ENCODE assay signal across 1 cellular context in the genomic region with DNA sequence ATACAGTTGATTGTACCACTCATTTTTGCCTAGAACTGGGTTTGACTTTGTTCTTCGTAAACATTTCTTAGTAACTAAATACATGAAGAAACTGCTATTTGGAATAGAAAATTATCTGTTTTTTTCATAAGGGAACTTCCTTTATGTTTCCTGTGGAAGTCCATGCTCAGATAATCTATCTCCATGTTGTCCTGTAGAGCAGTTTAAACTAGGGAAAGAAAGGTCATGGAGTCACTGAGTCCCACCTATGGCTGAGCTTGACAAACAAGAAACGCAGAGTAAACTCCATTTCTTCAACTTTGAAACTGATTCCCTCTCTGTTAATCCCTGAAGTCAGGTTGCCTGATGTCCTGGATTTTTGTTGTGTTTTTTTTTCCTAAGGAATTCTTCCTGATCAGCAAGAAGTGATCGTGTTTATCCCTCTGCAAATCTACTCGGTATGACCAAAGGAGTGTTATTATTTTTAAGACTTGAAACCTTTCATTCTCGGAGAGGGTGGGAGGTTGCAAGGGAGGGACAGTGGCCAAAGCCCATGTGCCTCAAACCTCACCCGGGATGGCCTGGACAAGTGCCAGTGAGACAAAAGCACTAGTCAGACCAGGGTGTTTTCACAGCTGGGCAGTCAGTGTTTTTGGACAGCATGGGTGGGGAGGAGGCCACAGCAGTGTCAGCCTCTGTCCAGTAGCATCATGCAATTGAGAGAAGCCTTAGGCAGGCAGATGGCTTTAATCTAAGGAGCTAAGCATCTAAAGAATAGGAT.
TF ChIP-seq lines count a peak whose summit lies in the region.

No MANE protein-coding gene starts in this region.

TF ChIP-seq in HepG2, 621 proteins besides CTCF, POLR2A, EP300 and RAD21 (continued from another document):
- TF ChIP-seq, protein P1, sequence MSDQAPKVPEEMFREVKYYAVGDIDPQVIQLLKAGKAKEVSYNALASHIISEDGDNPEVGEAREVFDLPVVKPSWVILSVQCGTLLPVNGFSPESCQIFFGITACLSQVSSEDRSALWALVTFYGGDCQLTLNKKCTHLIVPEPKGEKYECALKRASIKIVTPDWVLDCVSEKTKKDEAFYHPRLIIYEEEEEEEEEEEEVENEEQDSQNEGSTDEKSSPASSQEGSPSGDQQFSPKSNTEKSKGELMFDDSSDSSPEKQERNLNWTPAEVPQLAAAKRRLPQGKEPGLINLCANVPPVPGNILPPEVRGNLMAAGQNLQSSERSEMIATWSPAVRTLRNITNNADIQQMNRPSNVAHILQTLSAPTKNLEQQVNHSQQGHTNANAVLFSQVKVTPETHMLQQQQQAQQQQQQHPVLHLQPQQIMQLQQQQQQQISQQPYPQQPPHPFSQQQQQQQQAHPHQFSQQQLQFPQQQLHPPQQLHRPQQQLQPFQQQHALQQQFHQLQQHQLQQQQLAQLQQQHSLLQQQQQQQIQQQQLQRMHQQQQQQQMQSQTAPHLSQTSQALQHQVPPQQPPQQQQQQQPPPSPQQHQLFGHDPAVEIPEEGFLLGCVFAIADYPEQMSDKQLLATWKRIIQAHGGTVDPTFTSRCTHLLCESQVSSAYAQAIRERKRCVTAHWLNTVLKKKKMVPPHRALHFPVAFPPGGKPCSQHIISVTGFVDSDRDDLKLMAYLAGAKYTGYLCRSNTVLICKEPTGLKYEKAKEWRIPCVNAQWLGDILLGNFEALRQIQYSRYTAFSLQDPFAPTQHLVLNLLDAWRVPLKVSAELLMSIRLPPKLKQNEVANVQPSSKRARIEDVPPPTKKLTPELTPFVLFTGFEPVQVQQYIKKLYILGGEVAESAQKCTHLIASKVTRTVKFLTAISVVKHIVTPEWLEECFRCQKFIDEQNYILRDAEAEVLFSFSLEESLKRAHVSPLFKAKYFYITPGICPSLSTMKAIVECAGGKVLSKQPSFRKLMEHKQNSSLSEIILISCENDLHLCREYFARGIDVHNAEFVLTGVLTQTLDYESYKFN (CRISPR knock-in tag; conservative IDR thresholded peaks at IDR 0.05), result 0 out of 2 replicates have a peak, but pooled peaks have one; percentile 31
- TF ChIP-seq ZMYM3 (CRISPR knock-in tag; IDR thresholded peaks at IDR 0.05) (0 out of 2 replicates have a peak, but pooled peaks have one; percentile 22), NCOA1 (CRISPR knock-in tag; IDR thresholded peaks at IDR 0.05) (0 out of 2 replicates have a peak, but pooled peaks have one; percentile 35), ZMYM4 (CRISPR knock-in tag; IDR thresholded peaks at IDR 0.05) (peak; percentile 32; the same call in 1 of the 2 replicates)
- TF ChIP-seq, protein P2, sequence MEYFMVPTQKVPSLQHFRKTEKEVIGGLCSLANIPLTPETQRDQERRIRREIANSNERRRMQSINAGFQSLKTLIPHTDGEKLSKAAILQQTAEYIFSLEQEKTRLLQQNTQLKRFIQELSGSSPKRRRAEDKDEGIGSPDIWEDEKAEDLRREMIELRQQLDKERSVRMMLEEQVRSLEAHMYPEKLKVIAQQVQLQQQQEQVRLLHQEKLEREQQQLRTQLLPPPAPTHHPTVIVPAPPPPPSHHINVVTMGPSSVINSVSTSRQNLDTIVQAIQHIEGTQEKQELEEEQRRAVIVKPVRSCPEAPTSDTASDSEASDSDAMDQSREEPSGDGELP (IDR thresholded peaks at IDR 0.05; ENCODE audit: borderline replicate concordance, low read depth), result peak; percentile 61; the same call in 1 of the 2 replicates
- TF ChIP-seq, protein P3, sequence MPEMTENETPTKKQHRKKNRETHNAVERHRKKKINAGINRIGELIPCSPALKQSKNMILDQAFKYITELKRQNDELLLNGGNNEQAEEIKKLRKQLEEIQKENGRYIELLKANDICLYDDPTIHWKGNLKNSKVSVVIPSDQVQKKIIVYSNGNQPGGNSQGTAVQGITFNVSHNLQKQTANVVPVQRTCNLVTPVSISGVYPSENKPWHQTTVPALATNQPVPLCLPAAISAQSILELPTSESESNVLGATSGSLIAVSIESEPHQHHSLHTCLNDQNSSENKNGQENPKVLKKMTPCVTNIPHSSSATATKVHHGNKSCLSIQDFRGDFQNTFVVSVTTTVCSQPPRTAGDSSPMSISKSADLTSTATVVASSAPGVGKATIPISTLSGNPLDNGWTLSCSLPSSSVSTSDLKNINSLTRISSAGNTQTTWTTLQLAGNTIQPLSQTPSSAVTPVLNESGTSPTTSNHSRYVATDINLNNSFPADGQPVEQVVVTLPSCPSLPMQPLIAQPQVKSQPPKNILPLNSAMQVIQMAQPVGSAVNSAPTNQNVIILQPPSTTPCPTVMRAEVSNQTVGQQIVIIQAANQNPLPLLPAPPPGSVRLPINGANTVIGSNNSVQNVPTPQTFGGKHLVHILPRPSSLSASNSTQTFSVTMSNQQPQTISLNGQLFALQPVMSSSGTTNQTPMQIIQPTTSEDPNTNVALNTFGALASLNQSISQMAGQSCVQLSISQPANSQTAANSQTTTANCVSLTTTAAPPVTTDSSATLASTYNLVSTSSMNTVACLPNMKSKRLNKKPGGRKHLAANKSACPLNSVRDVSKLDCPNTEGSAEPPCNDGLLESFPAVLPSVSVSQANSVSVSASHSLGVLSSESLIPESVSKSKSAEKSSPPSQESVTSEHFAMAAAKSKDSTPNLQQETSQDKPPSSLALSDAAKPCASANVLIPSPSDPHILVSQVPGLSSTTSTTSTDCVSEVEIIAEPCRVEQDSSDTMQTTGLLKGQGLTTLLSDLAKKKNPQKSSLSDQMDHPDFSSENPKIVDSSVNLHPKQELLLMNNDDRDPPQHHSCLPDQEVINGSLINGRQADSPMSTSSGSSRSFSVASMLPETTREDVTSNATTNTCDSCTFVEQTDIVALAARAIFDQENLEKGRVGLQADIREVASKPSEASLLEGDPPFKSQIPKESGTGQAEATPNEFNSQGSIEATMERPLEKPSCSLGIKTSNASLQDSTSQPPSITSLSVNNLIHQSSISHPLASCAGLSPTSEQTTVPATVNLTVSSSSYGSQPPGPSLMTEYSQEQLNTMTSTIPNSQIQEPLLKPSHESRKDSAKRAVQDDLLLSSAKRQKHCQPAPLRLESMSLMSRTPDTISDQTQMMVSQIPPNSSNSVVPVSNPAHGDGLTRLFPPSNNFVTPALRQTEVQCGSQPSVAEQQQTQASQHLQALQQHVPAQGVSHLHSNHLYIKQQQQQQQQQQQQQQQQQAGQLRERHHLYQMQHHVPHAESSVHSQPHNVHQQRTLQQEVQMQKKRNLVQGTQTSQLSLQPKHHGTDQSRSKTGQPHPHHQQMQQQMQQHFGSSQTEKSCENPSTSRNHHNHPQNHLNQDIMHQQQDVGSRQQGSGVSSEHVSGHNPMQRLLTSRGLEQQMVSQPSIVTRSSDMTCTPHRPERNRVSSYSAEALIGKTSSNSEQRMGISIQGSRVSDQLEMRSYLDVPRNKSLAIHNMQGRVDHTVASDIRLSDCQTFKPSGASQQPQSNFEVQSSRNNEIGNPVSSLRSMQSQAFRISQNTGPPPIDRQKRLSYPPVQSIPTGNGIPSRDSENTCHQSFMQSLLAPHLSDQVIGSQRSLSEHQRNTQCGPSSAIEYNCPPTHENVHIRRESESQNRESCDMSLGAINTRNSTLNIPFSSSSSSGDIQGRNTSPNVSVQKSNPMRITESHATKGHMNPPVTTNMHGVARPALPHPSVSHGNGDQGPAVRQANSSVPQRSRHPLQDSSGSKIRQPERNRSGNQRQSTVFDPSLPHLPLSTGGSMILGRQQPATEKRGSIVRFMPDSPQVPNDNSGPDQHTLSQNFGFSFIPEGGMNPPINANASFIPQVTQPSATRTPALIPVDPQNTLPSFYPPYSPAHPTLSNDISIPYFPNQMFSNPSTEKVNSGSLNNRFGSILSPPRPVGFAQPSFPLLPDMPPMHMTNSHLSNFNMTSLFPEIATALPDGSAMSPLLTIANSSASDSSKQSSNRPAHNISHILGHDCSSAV (CRISPR knock-in tag; IDR thresholded peaks at IDR 0.05; ENCODE audit: borderline replicate concordance), result no peak
- TF ChIP-seq, protein P4, sequence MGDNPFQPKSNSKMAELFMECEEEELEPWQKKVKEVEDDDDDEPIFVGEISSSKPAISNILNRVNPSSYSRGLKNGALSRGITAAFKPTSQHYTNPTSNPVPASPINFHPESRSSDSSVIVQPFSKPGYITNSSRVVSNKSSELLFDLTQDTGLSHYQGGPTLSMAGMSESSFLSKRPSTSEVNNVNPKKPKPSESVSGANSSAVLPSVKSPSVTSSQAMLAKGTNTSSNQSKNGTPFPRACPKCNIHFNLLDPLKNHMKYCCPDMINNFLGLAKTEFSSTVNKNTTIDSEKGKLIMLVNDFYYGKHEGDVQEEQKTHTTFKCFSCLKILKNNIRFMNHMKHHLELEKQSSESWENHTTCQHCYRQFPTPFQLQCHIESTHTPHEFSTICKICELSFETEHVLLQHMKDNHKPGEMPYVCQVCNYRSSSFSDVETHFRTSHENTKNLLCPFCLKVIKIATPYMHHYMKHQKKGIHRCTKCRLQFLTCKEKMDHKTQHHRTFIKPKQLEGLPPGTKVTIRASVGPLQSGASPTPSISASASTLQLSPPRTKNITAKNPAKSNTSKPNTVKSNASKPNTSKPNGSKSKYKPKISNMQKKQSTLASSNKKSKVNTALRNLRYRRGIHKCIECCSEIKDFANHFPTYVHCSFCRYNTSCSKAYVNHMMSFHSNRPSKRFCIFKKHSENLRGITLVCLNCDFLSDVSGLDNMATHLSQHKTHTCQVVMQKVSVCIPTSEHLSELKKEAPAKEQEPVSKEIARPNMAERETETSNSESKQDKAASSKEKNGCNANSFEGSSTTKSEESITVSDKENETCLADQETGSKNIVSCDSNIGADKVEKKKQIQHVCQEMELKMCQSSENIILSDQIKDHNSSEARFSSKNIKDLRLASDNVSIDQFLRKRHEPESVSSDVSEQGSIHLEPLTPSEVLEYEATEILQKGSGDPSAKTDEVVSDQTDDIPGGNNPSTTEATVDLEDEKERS (CRISPR knock-in tag; IDR thresholded peaks at IDR 0.05), result 0 out of 2 replicates have a peak, but pooled peaks have one; percentile 29
- TF ChIP-seq, protein P5, sequence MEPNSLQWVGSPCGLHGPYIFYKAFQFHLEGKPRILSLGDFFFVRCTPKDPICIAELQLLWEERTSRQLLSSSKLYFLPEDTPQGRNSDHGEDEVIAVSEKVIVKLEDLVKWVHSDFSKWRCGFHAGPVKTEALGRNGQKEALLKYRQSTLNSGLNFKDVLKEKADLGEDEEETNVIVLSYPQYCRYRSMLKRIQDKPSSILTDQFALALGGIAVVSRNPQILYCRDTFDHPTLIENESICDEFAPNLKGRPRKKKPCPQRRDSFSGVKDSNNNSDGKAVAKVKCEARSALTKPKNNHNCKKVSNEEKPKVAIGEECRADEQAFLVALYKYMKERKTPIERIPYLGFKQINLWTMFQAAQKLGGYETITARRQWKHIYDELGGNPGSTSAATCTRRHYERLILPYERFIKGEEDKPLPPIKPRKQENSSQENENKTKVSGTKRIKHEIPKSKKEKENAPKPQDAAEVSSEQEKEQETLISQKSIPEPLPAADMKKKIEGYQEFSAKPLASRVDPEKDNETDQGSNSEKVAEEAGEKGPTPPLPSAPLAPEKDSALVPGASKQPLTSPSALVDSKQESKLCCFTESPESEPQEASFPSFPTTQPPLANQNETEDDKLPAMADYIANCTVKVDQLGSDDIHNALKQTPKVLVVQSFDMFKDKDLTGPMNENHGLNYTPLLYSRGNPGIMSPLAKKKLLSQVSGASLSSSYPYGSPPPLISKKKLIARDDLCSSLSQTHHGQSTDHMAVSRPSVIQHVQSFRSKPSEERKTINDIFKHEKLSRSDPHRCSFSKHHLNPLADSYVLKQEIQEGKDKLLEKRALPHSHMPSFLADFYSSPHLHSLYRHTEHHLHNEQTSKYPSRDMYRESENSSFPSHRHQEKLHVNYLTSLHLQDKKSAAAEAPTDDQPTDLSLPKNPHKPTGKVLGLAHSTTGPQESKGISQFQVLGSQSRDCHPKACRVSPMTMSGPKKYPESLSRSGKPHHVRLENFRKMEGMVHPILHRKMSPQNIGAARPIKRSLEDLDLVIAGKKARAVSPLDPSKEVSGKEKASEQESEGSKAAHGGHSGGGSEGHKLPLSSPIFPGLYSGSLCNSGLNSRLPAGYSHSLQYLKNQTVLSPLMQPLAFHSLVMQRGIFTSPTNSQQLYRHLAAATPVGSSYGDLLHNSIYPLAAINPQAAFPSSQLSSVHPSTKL (CRISPR knock-in tag; IDR thresholded peaks at IDR 0.05), result 0 out of 2 replicates have a peak, but pooled peaks have one; percentile 13
TF ChIP-seq in HepG2: peak in this region for 11.
